Comparison of ENCODE assay signal across 22 cellular contexts in genomic region chr3:145427355-145427754, GRCh38.
"Had no signal": no experiment of that assay in that cellular context is flagged by ENCODE, and none has a peak within 500 bp of the region (broad histone marks: within the 10 kb centered on the region; RNA-seq: fewer than 3 reads in every experiment).

No MANE protein-coding gene starts in this region.

- DNase-seq: hippocampal formation; left colon; mesendoderm; naive B cell; natural killer cell; nephron progenitor cell; nucleus accumbens; retina; right cardiac atrium; stimulated activated CD4-positive, alpha-beta T cell treated with anti-CD3 and anti-CD28 coated beads, Interleukin-12 subunit alpha, Interleukin-12 subunit beta, amount 100 ng/mL, for 4 hours; stimulated activated CD4-positive, alpha-beta T cell treated with anti-CD3 and anti-CD28 coated beads, Interleukin-15, amount 100 ng/mL, for 24 hours; stimulated activated CD4-positive, alpha-beta T cell treated with anti-CD3 and anti-CD28 coated beads, Interleukin-4, amount 100 ng/mL, for 24 hours; stimulated activated naive CD4-positive, alpha-beta T cell had no signal

- H3K36me3 ChIP-seq: left lung, pancreas, prostate gland, tibial nerve, vagina had no signal

- H3K4me3 ChIP-seq: left lung, lung, pancreas, prostate gland, skin epidermis, tibial nerve, vagina had no signal

- H3K27ac ChIP-seq: left lung, pancreas, prostate gland, skin epidermis, tibial nerve, vagina had no signal

- H3K4me1 ChIP-seq: left lung, pancreas, prostate gland, tibial nerve, vagina had no signal

- H3K27me3 ChIP-seq: left lung, pancreas, tibial nerve, vagina had no signal

- ATAC-seq: left colon; left lung; natural killer cell; pancreas; right cardiac atrium; sciatic nerve; stimulated activated effector memory CD8-positive, alpha-beta T cell treated with anti-CD3 and anti-CD28 coated beads, Interleukin-12 subunit alpha, Interleukin-12 subunit beta, amount 100 ng/mL, for 72 hours had no signal

- H3K9me3 ChIP-seq: pancreas, prostate gland, tibial nerve, vagina had no signal
